ENCODE assay signal across 1 cellular context in genomic region chr6:111631930-111632460, GRCh38.
TF ChIP-seq lines count a peak whose summit lies in the region.

No MANE protein-coding gene starts in this region.

TF ChIP-seq in HepG2, 621 proteins besides CTCF, POLR2A, EP300 and RAD21:
- TF ChIP-seq DNMT1 (CRISPR knock-in tag; IDR thresholded peaks at IDR 0.05) (no peak), FOXK1 (CRISPR knock-in tag; IDR thresholded peaks at IDR 0.05; ENCODE audit: borderline replicate concordance, low read depth) (no peak), FOXJ3 (CRISPR knock-in tag; IDR thresholded peaks at IDR 0.05; ENCODE audit: borderline replicate concordance) (no peak), ZNF496 (CRISPR knock-in tag; IDR thresholded peaks at IDR 0.05; ENCODE audit: insufficient replicate concordance) (no peak), NFIB (CRISPR knock-in tag; IDR thresholded peaks at IDR 0.05; ENCODE audit: borderline replicate concordance) (no peak)
